13 cellular contexts compared by ENCODE assay signal in the genomic region with DNA sequence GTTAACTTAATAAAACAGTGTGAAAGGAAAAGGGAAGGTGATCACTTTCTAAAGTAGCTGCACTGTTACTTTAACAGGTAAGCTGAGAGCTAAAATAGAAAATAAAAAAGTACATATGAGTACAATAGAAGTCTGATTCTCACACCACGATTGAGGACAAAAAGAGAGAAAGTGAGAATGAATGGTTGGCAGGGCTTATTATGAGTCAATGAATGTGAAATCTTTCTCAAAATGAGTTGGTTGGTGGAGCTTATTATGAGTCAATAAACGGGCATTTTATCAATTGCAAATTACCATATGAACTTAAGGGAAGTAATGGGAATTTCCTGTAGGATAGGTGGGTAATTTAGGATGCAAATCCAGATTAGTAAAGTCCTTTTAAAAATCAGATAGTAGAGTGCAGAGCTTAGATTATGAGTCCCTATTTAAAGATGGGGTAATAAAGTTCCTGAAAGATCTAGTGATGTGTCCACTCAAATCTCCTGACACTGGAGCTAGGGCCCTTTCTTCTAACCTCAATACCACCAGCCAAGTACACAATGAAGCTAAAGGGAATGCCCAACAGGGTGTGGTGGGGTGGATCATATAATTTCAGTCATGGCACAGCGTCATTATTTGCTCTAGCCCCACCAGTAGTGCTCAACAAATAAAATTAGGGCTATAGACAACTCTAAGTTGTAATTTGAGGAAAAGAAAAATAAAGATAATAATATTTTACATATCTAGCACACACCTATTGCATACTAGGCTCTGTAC. TPM values are rescaled to one million over a fixed set of nuclear protein-coding genes. Genes with fewer than 3 reads are reported as not detected.
DNase-seq lines count a peak whose midpoint lies in the region; ATAC-seq and TF ChIP-seq lines count a peak whose summit lies in the region.
"Had no signal": no experiment of that assay in that cellular context is flagged by ENCODE, and none has a peak within 500 bp of the region (broad histone marks: within the 10 kb centered on the region; RNA-seq: fewer than 3 reads in every experiment).

No MANE protein-coding gene starts in this region.

- in situ Hi-C loops in gastrocnemius medialis (cut with MboI; ENCODE audit: low sequenced_read_pairs in 4 of 4): no loop called here

- DNase-seq in activated naive CD4-positive, alpha-beta T cell treated with anti-CD3 and anti-CD28 coated beads, Interleukin-2, amount 50 U/mL, for 72 hours (ENCODE audit: low spot score in 2 of 2): no peak
- no peak for DNase-seq in activated naive CD4-positive, alpha-beta T cell treated with anti-CD3 and anti-CD28 coated beads, Interleukin-2, amount 10 ng/mL, durations not matched to agents 7 days and 5 days
- DNase-seq in T-helper 17 cell (no peak), gastrocnemius medialis (no peak), Right ventricle myocardium superior (no peak)
- DNase-seq: activated CD4-positive, alpha-beta T cell treated with anti-CD3 and anti-CD28 coated beads, Interleukin-2, amount 50 U/mL, for 4 hours; HFFc6; mesendoderm; SHP77; stimulated activated naive CD4-positive, alpha-beta T cell had no signal

- H3K27me3 Mint-ChIP-seq in activated naive CD4-positive, alpha-beta T cell treated with anti-CD3 and anti-CD28 coated beads, Interleukin-2, amount 10 ng/mL, durations not matched to agents 7 days and 5 days: no peaks in the 10 kb centered on the region
- H3K27me3 Mint-ChIP-seq in stimulated activated memory B cell treated with anti-CD40 and anti-IgM and Interleukin-4, amounts not matched to agents 10 μg/mL and 1 μg/mL and 100 μg/mL, for 72 hours: peaks cover 26% of the 10 kb centered on the region
- peaks cover 9% of the 10 kb centered on the region for H3K27me3 Mint-ChIP-seq in T-helper 17 cell

- peak; percentile 33 to 92 for ATAC-seq in activated naive CD4-positive, alpha-beta T cell treated with anti-CD3 and anti-CD28 coated beads, Interleukin-2, amount 50 U/mL, for 72 hours
- peak; percentile 77 for ATAC-seq in HG02798 (IDR thresholded peaks at IDR 0.05; ENCODE audit: poor library complexity, unreplicated experiment)
- peak; percentile 92 for ATAC-seq in HG03575 (IDR thresholded peaks at IDR 0.05; ENCODE audit: extremely low read depth, insufficient number of reproducible peaks, low FRiP score, unreplicated experiment)
- peak; percentile 39 for ATAC-seq in stimulated activated memory B cell treated with anti-CD40 and anti-IgM and Interleukin-4, amounts not matched to agents 10 μg/mL and 1 μg/mL and 100 μg/mL, for 72 hours
- no peak for ATAC-seq in T-helper 17 cell
- no peak for ATAC-seq in gastrocnemius medialis
- ATAC-seq in Right ventricle myocardium superior (ENCODE audit: poor library complexity): no peak

- no peak for TF ChIP-seq CTCF in gastrocnemius medialis (IDR thresholded peaks at IDR 0.05 in 4 of 5, conservative IDR thresholded peaks at IDR 0.05 in 1 of 5)

- H3K36me3 Mint-ChIP-seq in activated naive CD4-positive, alpha-beta T cell treated with anti-CD3 and anti-CD28 coated beads, Interleukin-2, amount 50 U/mL, for 72 hours: no peaks in the 10 kb centered on the region
- H3K36me3 Mint-ChIP-seq in activated naive CD4-positive, alpha-beta T cell treated with anti-CD3 and anti-CD28 coated beads, Interleukin-2, amount 10 ng/mL, durations not matched to agents 7 days and 5 days: no peaks in the 10 kb centered on the region
- H3K36me3 Mint-ChIP-seq in stimulated activated memory B cell treated with anti-CD40 and anti-IgM and Interleukin-4, amounts not matched to agents 10 μg/mL and 1 μg/mL and 100 μg/mL, for 72 hours: peaks cover 6% of the 10 kb centered on the region
- H3K36me3 Mint-ChIP-seq in T-helper 17 cell (ENCODE audit: low read depth): peaks cover 2% of the 10 kb centered on the region

- H3K4me1 ChIP-seq in gastrocnemius medialis: no peaks in the 10 kb centered on the region

- no peak overlapping the region for H3K27ac Mint-ChIP-seq in activated naive CD4-positive, alpha-beta T cell treated with anti-CD3 and anti-CD28 coated beads, Interleukin-2, amount 50 U/mL, for 72 hours
- H3K27ac Mint-ChIP-seq in activated naive CD4-positive, alpha-beta T cell treated with anti-CD3 and anti-CD28 coated beads, Interleukin-2, amount 10 ng/mL, durations not matched to agents 7 days and 5 days: no peak overlapping the region
- H3K27ac Mint-ChIP-seq in stimulated activated memory B cell treated with anti-CD40 and anti-IgM and Interleukin-4, amounts not matched to agents 10 μg/mL and 1 μg/mL and 100 μg/mL, for 72 hours: no peak overlapping the region
- no peak overlapping the region for H3K27ac Mint-ChIP-seq in T-helper 17 cell
- H3K27ac Mint-ChIP-seq: HFFc6 had no signal

- H3K4me1 Mint-ChIP-seq in activated naive CD4-positive, alpha-beta T cell treated with anti-CD3 and anti-CD28 coated beads, Interleukin-2, amount 10 ng/mL, durations not matched to agents 7 days and 5 days: no peaks in the 10 kb centered on the region
- H3K4me1 Mint-ChIP-seq in stimulated activated memory B cell treated with anti-CD40 and anti-IgM and Interleukin-4, amounts not matched to agents 10 μg/mL and 1 μg/mL and 100 μg/mL, for 72 hours: peaks cover 7% of the 10 kb centered on the region
- H3K4me1 Mint-ChIP-seq in T-helper 17 cell: no peaks in the 10 kb centered on the region

- no peak overlapping the region for H3K4me3 ChIP-seq in gastrocnemius medialis

- H3K27me3 ChIP-seq in gastrocnemius medialis: no peaks in the 10 kb centered on the region

- CTCF ChIA-PET in activated naive CD4-positive, alpha-beta T cell treated with anti-CD3 and anti-CD28 coated beads, Interleukin-2, amount 10 ng/mL, durations not matched to agents 7 days and 5 days (lab: Charles Lee): no interaction called here

- no peaks in the 10 kb centered on the region for H3K36me3 ChIP-seq in gastrocnemius medialis

- H3K9me3 ChIP-seq in T-helper 17 cell (ENCODE audit: control insufficient read depth, low read length, poor library complexity, severe bottlenecking): no peaks in the 10 kb centered on the region
- no peaks in the 10 kb centered on the region for H3K9me3 ChIP-seq in gastrocnemius medialis

- TF ChIP-seq POLR2A in gastrocnemius medialis (IDR thresholded peaks at IDR 0.05): no peak

- H3K4me3 Mint-ChIP-seq in activated naive CD4-positive, alpha-beta T cell treated with anti-CD3 and anti-CD28 coated beads, Interleukin-2, amount 10 ng/mL, durations not matched to agents 7 days and 5 days: no peak overlapping the region
- H3K4me3 Mint-ChIP-seq in stimulated activated memory B cell treated with anti-CD40 and anti-IgM and Interleukin-4, amounts not matched to agents 10 μg/mL and 1 μg/mL and 100 μg/mL, for 72 hours: no peak overlapping the region
- no peak overlapping the region for H3K4me3 Mint-ChIP-seq in T-helper 17 cell
- H3K4me3 Mint-ChIP-seq: HFFc6 had no signal

- no peak overlapping the region for H3K27ac ChIP-seq in gastrocnemius medialis

- intact Hi-C loops in gastrocnemius medialis (cut with DNase I; ENCODE audit: low total_unique reads): no loop called here
- intact Hi-C loops in Right ventricle myocardium superior (cut with DNase I): no loop called here

- no peaks in the 10 kb centered on the region for H3K9me3 Mint-ChIP-seq in activated naive CD4-positive, alpha-beta T cell treated with anti-CD3 and anti-CD28 coated beads, Interleukin-2, amount 50 U/mL, for 72 hours
- H3K9me3 Mint-ChIP-seq in activated naive CD4-positive, alpha-beta T cell treated with anti-CD3 and anti-CD28 coated beads, Interleukin-2, amount 10 ng/mL, durations not matched to agents 7 days and 5 days: peaks cover under 1% of the 10 kb centered on the region
- H3K9me3 Mint-ChIP-seq in stimulated activated memory B cell treated with anti-CD40 and anti-IgM and Interleukin-4, amounts not matched to agents 10 μg/mL and 1 μg/mL and 100 μg/mL, for 72 hours: peaks cover 5% of the 10 kb centered on the region

RNA-seq across cellular contexts. Expression of gene TLR4, which starts 21.1 kb away (rescaled TPM):
- not detected for total RNA-seq in activated naive CD4-positive, alpha-beta T cell treated with anti-CD3 and anti-CD28 coated beads, Interleukin-2, amount 50 U/mL, for 72 hours
- total RNA-seq in T-helper 17 cell (1 to 10 TPM in 1 of 2 donors, under 1 TPM in 1; 0.39 to 1.8 TPM), gastrocnemius medialis (10 to 100 TPM in 1 of 4 donors, 1 to 10 TPM in 3; 7.5 to 10.3 (median 8.3) TPM), Right ventricle myocardium superior (15.6 TPM)

Comparison
In these comparisons a context has a peak if more than half of its experiments do, and no peak if none do; other contexts are left out.
1. ATAC-seq: peak in activated naive CD4-positive, alpha-beta T cell treated with anti-CD3 and anti-CD28 coated beads, Interleukin-2, amount 50 U/mL, for 72 hours (2 of 2), HG02798 (single experiment), HG03575 (single experiment) and stimulated activated memory B cell treated with anti-CD40 and anti-IgM and Interleukin-4, amounts not matched to agents 10 μg/mL and 1 μg/mL and 100 μg/mL, for 72 hours (single experiment); none in T-helper 17 cell (single experiment), gastrocnemius medialis (0 of 2) and Right ventricle myocardium superior (single experiment).